8 cellular contexts compared by ENCODE assay signal in the genomic region with DNA sequence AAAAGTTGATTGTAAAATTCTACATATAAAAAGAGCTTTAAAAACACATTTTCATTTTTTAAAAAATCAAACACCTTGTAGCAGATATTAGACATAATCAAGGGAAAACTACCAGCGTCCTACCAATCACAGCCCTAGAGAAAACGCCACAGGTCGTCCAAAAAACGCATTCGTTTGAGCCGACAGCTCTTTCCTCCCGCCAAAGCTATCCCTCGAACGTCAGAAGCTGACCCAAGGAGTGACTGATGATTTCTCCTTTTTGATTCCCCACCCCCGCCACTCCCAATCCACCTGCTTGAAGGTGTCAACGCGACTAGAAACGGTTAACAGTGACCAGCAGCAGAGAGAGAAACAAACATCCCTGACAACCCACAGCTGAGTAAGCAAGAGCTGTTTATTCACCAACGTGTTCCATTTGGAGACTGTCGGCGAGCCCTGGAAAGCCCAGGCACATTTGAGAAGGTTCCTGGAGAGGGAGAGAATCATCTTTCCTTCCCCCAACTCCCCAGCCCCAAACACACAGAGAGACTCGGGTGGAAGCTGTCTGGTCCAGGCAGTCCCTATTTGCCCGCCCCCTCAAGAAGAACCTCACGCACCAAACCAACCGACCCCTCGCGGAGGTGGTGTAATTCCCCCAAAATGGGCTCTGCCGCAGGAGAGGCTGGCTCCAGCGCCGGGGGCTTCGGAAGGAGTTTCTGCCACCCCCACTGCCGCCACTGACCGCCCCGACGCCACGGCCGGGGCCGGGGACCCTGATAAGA. TPM values are rescaled to one million over a fixed set of nuclear protein-coding genes. Genes with fewer than 3 reads are reported as not detected.
DNase-seq lines count a peak whose midpoint lies in the region; ATAC-seq lines count a peak whose summit lies in the region.

No MANE protein-coding gene starts in this region.

- POLR2A ChIA-PET in CD8-positive, alpha-beta memory T cell (lab: Charles Lee): interaction anchor here (0.6 to 1.5 kb wide), 7 partner anchors 14 to 301 kb away, joined by 3 to 9 read pairs (median 5); no protein-coding TSS in a partner anchor

- H3K27me3 Mint-ChIP-seq in CD8-positive, alpha-beta memory T cell: peaks cover 0 to 2% of the 10 kb centered on the region in 2 donors

- H3K36me3 Mint-ChIP-seq in CD8-positive, alpha-beta memory T cell: peaks cover 0 to 26% (median 2%) of the 10 kb centered on the region in 3 donors

- peak overlapping the region; percentile 42 for H3K9ac ChIP-seq in rectal smooth muscle tissue (ENCODE audit: low read length)

- H3K4me3 ChIP-seq in CD8-positive, alpha-beta memory T cell (ENCODE audit: low read length): peak overlapping the region; percentile 95
- peak overlapping the region; percentile 94 for H3K4me3 ChIP-seq in rectal smooth muscle tissue (ENCODE audit: low read length)

- H3K9me3 Mint-ChIP-seq in CD8-positive, alpha-beta memory T cell: no peaks in the 10 kb centered on the region

- no peaks in the 10 kb centered on the region for H3K27me3 ChIP-seq in CD8-positive, alpha-beta memory T cell (ENCODE audit: insufficient read depth, low read length, poor library complexity, severe bottlenecking)
- no peaks in the 10 kb centered on the region for H3K27me3 ChIP-seq in rectal smooth muscle tissue (ENCODE audit: control insufficient read depth, insufficient read depth, low read length)

- H3K36me3 ChIP-seq in CD8-positive, alpha-beta memory T cell (ENCODE audit: insufficient read depth, low read length): no peaks in the 10 kb centered on the region
- no peaks in the 10 kb centered on the region for H3K36me3 ChIP-seq in rectal smooth muscle tissue (ENCODE audit: control insufficient read depth, insufficient read depth, low read length)

- peak overlapping the region; percentile 92 to 99 (median 96) for H3K4me3 Mint-ChIP-seq in CD8-positive, alpha-beta memory T cell

- no peaks in the 10 kb centered on the region for H3K9me3 ChIP-seq in CD8-positive, alpha-beta memory T cell (ENCODE audit: low read length)

- peak in 4 of 5 donors; percentile 29 to 65 (median 38) for DNase-seq in CD8-positive, alpha-beta memory T cell
- DNase-seq in HS-5 (ENCODE audit: low read depth): peak; percentile 10
- peak; percentile 72 for DNase-seq in RPMI8226
- DNase-seq in astrocyte of the hippocampus (ENCODE audit: low read depth, low spot score): peak; percentile 62
- peak in 39 of 51 donors; percentile 6 to 82 (median 45) for DNase-seq in hypothalamus (lab: John Stamatoyannopoulos, UW)

- peaks cover 29 to 39% (median 33%) of the 10 kb centered on the region in 3 donors for H3K4me1 Mint-ChIP-seq in CD8-positive, alpha-beta memory T cell

- H3K4me1 ChIP-seq in CD8-positive, alpha-beta memory T cell (ENCODE audit: insufficient read depth, low read length): peaks cover 22% of the 10 kb centered on the region
- peaks cover 4% of the 10 kb centered on the region for H3K4me1 ChIP-seq in rectal smooth muscle tissue (ENCODE audit: control insufficient read depth, insufficient read depth, low read length)

- H3K27ac ChIP-seq in CD8-positive, alpha-beta memory T cell (ENCODE audit: low read depth, low read length): peak overlapping the region; percentile 83
- H3K27ac ChIP-seq in rectal smooth muscle tissue (ENCODE audit: low read depth, low read length): peak overlapping the region; percentile 94

- H3K27ac Mint-ChIP-seq in CD8-positive, alpha-beta memory T cell: peak overlapping the region; percentile 76 to 98 (median 91)

- CTCF ChIA-PET in CD8-positive, alpha-beta memory T cell (lab: Charles Lee): interaction anchor here (0.9 to 1.3 kb wide), 6 partner anchors 14 to 302 kb away, joined by 3 to 5 read pairs (median 3); a partner anchor contains a TSS

- peak; percentile 8 for ATAC-seq in GM19438 (IDR thresholded peaks at IDR 0.05; ENCODE audit: low read depth, unreplicated experiment)
- no peak for ATAC-seq in GM18861 (IDR thresholded peaks at IDR 0.05; ENCODE audit: unreplicated experiment)

RNA-seq across cellular contexts. Expression of a gene that starts 0.6 kb away (rescaled TPM):
- total RNA-seq in CD8-positive, alpha-beta memory T cell: 1 to 10 TPM; 2.1 TPM
- polyA plus RNA-seq in CD8-positive, alpha-beta memory T cell: 1.6 TPM

RNA-seq across cellular contexts. Expression of a gene that starts 0.7 kb away (rescaled TPM):
- total RNA-seq in CD8-positive, alpha-beta memory T cell: 10 to 100 TPM; 30.6 to 33.0 TPM
- polyA plus RNA-seq in CD8-positive, alpha-beta memory T cell: 29.2 TPM

Comparison
In these comparisons a context has a peak if more than half of its experiments do, and no peak if none do; other contexts are left out.
1. DNase-seq: peak in every context shown above with its lines; median percentile 72 in RPMI8226; 62 in astrocyte of the hippocampus; 45 in hypothalamus; 38 in CD8-positive, alpha-beta memory T cell; 10 in HS-5.